11 cellular contexts compared by ENCODE assay signal in genomic region chr4:147547314-147548056, GRCh38.
DNase-seq lines count a peak whose midpoint lies in the region; ATAC-seq and TF ChIP-seq lines count a peak whose summit lies in the region.
"Had no signal": no experiment of that assay in that cellular context is flagged by ENCODE, and none has a peak within 500 bp of the region (broad histone marks: within the 10 kb centered on the region; RNA-seq: fewer than 3 reads in every experiment).

No MANE protein-coding gene starts in this region.

- H3K9ac ChIP-seq in trophoblast cell (ENCODE audit: low read length): no peak overlapping the region

- H3K9me3 Mint-ChIP-seq in activated CD8-positive, alpha-beta T cell treated with anti-CD3 and anti-CD28 coated beads for 36 hours: peaks cover 7% of the 10 kb centered on the region

- H2BK5ac ChIP-seq in trophoblast cell (ENCODE audit: low read depth, low read length, poor library complexity): no peak overlapping the region

- H2BK120ac ChIP-seq in trophoblast cell (ENCODE audit: insufficient read depth, low read length, poor library complexity): no peak overlapping the region

- in situ Hi-C loops in GM13977 (cut with MboI; ENCODE audit: low pct_unique_long_range_greater_than_20kb, low sequenced_read_pairs, unreplicated experiment): no loop called here

- intact Hi-C loops in activated CD8-positive, alpha-beta T cell treated with anti-CD3 and anti-CD28 coated beads for 36 hours (cut with micrococcal nuclease): no loop called here
- intact Hi-C loops in spleen (cut with DNase I; ENCODE audit: low total_unique reads): no loop called here

- peaks cover 3 to 4% of the 10 kb centered on the region in 2 experiments for H3K4me1 ChIP-seq in trophoblast cell (ENCODE audit: control insufficient read depth in 1 of 2, insufficient read depth in 2 of 2, low read length in 2 of 2)
- peaks cover 0 to 4% (median 0%) of the 10 kb centered on the region in 6 donors for H3K4me1 ChIP-seq in spleen
- H3K4me1 ChIP-seq: gastrocnemius medialis had no signal

- H3K4me3 ChIP-seq in trophoblast cell (ENCODE audit: low read depth, low read length): no peak overlapping the region
- H3K4me3 ChIP-seq in spleen: no peak overlapping the region
- H3K4me3 ChIP-seq: gastrocnemius medialis, lung had no signal

- H2AK5ac ChIP-seq in trophoblast cell (ENCODE audit: low read length): no peak overlapping the region

- H3K4me1 Mint-ChIP-seq in activated CD8-positive, alpha-beta T cell treated with anti-CD3 and anti-CD28 coated beads for 36 hours (ENCODE audit: low read depth): peaks cover 8% of the 10 kb centered on the region

- H3K4me2 ChIP-seq in trophoblast cell (ENCODE audit: low read length): no peak overlapping the region

- POLR2A ChIA-PET in activated CD8-positive, alpha-beta T cell treated with anti-CD3 and anti-CD28 coated beads for 36 hours (lab: Charles Lee): no interaction called here

- H3K79me1 ChIP-seq in trophoblast cell (ENCODE audit: low read length): no peaks in the 10 kb centered on the region

- CTCF ChIA-PET in activated CD8-positive, alpha-beta T cell treated with anti-CD3 and anti-CD28 coated beads for 36 hours (lab: Charles Lee): no interaction called here

- TF ChIP-seq POLR2A in spleen (IDR thresholded peaks at IDR 0.05): no peak

- H3K4ac ChIP-seq in trophoblast cell (ENCODE audit: low read depth, low read length): no peak overlapping the region

- DNase-seq in GM13977 (ENCODE audit: low spot score): peak; percentile 9
- peak; percentile 68 for DNase-seq in astrocyte of the hippocampus (ENCODE audit: low read depth, low spot score)
- DNase-seq in trophoblast cell: peak; percentile 43 to 81
- no peak for DNase-seq in ecto neural progenitor cell (ENCODE audit: low spot score)
- no peak for DNase-seq in stimulated activated CD4-positive, alpha-beta T cell treated with anti-CD3 and anti-CD28 coated beads, Interleukin-15, amount 100 ng/mL, for 24 hours
- DNase-seq in activated CD8-positive, alpha-beta T cell treated with anti-CD3 and anti-CD28 coated beads for 36 hours: no peak
- DNase-seq in spleen: no peak
- DNase-seq: gastrocnemius medialis had no signal

- ATAC-seq in HG02642 (IDR thresholded peaks at IDR 0.05; ENCODE audit: poor library complexity, unreplicated experiment): peak; percentile 48
- no peak for ATAC-seq in activated CD8-positive, alpha-beta T cell treated with anti-CD3 and anti-CD28 coated beads for 36 hours
- ATAC-seq: gastrocnemius medialis had no signal

- H3K9me3 ChIP-seq in trophoblast cell (ENCODE audit: insufficient read depth, low read depth, low read length): peaks cover 1% of the 10 kb centered on the region
- H3K9me3 ChIP-seq in spleen: peaks cover 0 to 8% (median 0%) of the 10 kb centered on the region in 8 donors
- H3K9me3 ChIP-seq: gastrocnemius medialis had no signal

- no peak overlapping the region for H2AFZ ChIP-seq in trophoblast cell (ENCODE audit: insufficient read depth, low read length, poor library complexity)

- no peak overlapping the region for H3K4me3 Mint-ChIP-seq in activated CD8-positive, alpha-beta T cell treated with anti-CD3 and anti-CD28 coated beads for 36 hours
- H3K4me3 Mint-ChIP-seq: activated naive CD8-positive, alpha-beta T cell had no signal

- no peak overlapping the region for H3K14ac ChIP-seq in trophoblast cell (ENCODE audit: low read length)

- no peak overlapping the region for H3K27ac Mint-ChIP-seq in activated CD8-positive, alpha-beta T cell treated with anti-CD3 and anti-CD28 coated beads for 36 hours
- H3K27ac Mint-ChIP-seq: activated naive CD8-positive, alpha-beta T cell had no signal

- H3K18ac ChIP-seq in trophoblast cell (ENCODE audit: low read length): no peak overlapping the region

- H4K91ac ChIP-seq in trophoblast cell (ENCODE audit: low read depth, low read length): no peak overlapping the region

- H2BK12ac ChIP-seq in trophoblast cell (ENCODE audit: low read length): no peak overlapping the region

- no peak overlapping the region for H4K8ac ChIP-seq in trophoblast cell (ENCODE audit: low read depth, low read length)

- H3K27me3 Mint-ChIP-seq in activated CD8-positive, alpha-beta T cell treated with anti-CD3 and anti-CD28 coated beads for 36 hours: peaks cover 10% of the 10 kb centered on the region

- no peaks in the 10 kb centered on the region for H3K27me3 ChIP-seq in trophoblast cell (ENCODE audit: insufficient read depth, low read length)
- H3K27me3 ChIP-seq in spleen (replicated peaks in 1 of 7): no peaks in the 10 kb centered on the region
- H3K27me3 ChIP-seq: gastrocnemius medialis had no signal

- H3K27ac ChIP-seq in trophoblast cell (ENCODE audit: low read depth, low read length) (no peak overlapping the region), spleen (no peak overlapping the region)
- H3K27ac ChIP-seq: gastrocnemius medialis had no signal

- H3K36me3 Mint-ChIP-seq in activated CD8-positive, alpha-beta T cell treated with anti-CD3 and anti-CD28 coated beads for 36 hours (ENCODE audit: low read depth): no peaks in the 10 kb centered on the region

- H3K36me3 ChIP-seq in trophoblast cell (ENCODE audit: control insufficient read depth in 1 of 2, insufficient read depth in 2 of 2, low read length in 2 of 2) (no peaks in the 10 kb centered on the region), spleen (no peaks in the 10 kb centered on the region)
- H3K36me3 ChIP-seq: gastrocnemius medialis had no signal

- no CpG with 5 or more reads among the region's 4 CpGs for WGBS in trophoblast cell (ENCODE audit: extremely low coverage, insufficient coverage, insufficient read length)
- 82 to 91% (median 86%) methylated on average over 4 of the region's 4 CpGs for WGBS in spleen, 5 donors

- H4K12ac ChIP-seq in trophoblast cell (ENCODE audit: low read depth, low read length): no peak overlapping the region

- TF ChIP-seq CTCF in GM13977 (IDR thresholded peaks at IDR 0.05; ENCODE audit: extremely low read depth, insufficient read depth, missing control alignments) (no peak), spleen (IDR thresholded peaks at IDR 0.05 in 8 of 11, conservative IDR thresholded peaks at IDR 0.05 in 3 of 11) (no peak)
- no peak for TF ChIP-seq CTCF in activated CD8-positive, alpha-beta T cell treated with anti-CD3 and anti-CD28 coated beads for 36 hours (IDR thresholded peaks at IDR 0.05)

- H3K79me2 ChIP-seq in trophoblast cell (ENCODE audit: control insufficient read depth, insufficient read depth, low read length, poor library complexity): no peaks in the 10 kb centered on the region

- no peak overlapping the region for H3K23ac ChIP-seq in trophoblast cell (ENCODE audit: low read length)

Comparison
In these comparisons a context has a peak if more than half of its experiments do, and no peak if none do; other contexts are left out.
1. DNase-seq: peak in GM13977 (single experiment), astrocyte of the hippocampus (single experiment) and trophoblast cell (2 of 2); none in ecto neural progenitor cell (single experiment), stimulated activated CD4-positive, alpha-beta T cell treated with anti-CD3 and anti-CD28 coated beads, Interleukin-15, amount 100 ng/mL, for 24 hours (single experiment), activated CD8-positive, alpha-beta T cell treated with anti-CD3 and anti-CD28 coated beads for 36 hours (single experiment) and spleen (single experiment).